14 cellular contexts compared by ENCODE assay signal in the genomic region with DNA sequence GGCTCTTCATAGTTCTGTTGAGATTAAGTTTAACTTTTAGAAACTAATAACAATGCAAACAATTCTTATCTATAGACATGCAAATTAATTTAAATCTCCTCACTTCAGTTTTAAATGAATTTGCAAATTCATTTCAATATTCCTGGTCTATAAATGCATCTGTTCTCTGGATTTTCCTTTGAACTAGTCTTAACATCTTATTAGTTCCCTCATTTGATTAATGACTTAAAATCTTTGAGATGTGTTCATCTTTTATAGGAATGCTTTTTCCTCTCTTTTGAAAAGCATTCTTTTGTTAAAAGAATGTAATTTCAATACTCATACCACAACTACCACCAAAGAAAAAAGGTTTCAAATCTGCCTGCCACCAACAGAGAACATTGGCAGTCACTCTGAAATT.
A peak's percentile ranks its signal among the peaks of the same experiment; 100 is the strongest.
DNase-seq lines count a peak whose midpoint lies in the region; ATAC-seq and TF ChIP-seq lines count a peak whose summit lies in the region.
"Had no signal": no experiment of that assay in that cellular context is flagged by ENCODE, and none has a peak within 500 bp of the region (broad histone marks: within the 10 kb centered on the region; RNA-seq: fewer than 3 reads in every experiment).

No MANE protein-coding gene starts in this region.

- H3K9me3 Mint-ChIP-seq in WTC11 (peaks cover 24% of the 10 kb centered on the region), mesothelial cell of epicardium (no peaks in the 10 kb centered on the region)

- H2BK5ac ChIP-seq in mesendoderm (ENCODE audit: low read length), result no peak overlapping the region

- ATAC-seq in WTC11, result no peak
- ATAC-seq: HCT116 had no signal

- H3K27ac ChIP-seq in HUES6 (ENCODE audit: low read depth, low read length) (peak overlapping the region; percentile 63), mesendoderm (ENCODE audit: low read depth, low read length) (no peak overlapping the region)
- H3K27ac ChIP-seq in effector memory CD4-positive, alpha-beta T cell (ENCODE audit: insufficient read depth, low read length, poor library complexity, severe bottlenecking), result no peak overlapping the region

- peaks cover 71% of the 10 kb centered on the region for H3K36me3 ChIP-seq in HUES6 (ENCODE audit: control insufficient read depth, insufficient read depth, low read length)
- no peaks in the 10 kb centered on the region for H3K36me3 ChIP-seq in mesendoderm (ENCODE audit: control insufficient read depth, insufficient read depth, low read length)
- H3K36me3 ChIP-seq in effector memory CD4-positive, alpha-beta T cell (ENCODE audit: control insufficient read depth, insufficient read depth, low read length), result no peaks in the 10 kb centered on the region

- H4K5ac ChIP-seq in mesendoderm (ENCODE audit: low read length), result no peak overlapping the region

- H3K56ac ChIP-seq in mesendoderm (ENCODE audit: low read length), result no peak overlapping the region

- H3K23ac ChIP-seq in mesendoderm (ENCODE audit: low read length), result no peak overlapping the region

- H3K27me3 Mint-ChIP-seq in WTC11 (ENCODE audit: low read depth) (peaks cover 3% of the 10 kb centered on the region), mesothelial cell of epicardium (ENCODE audit: low read depth) (no peaks in the 10 kb centered on the region)
- H3K27me3 Mint-ChIP-seq: CD4-positive, alpha-beta memory T cell had no signal

- no peaks in the 10 kb centered on the region for H3K27me3 ChIP-seq in HUES6 (ENCODE audit: control insufficient read depth, insufficient read depth, low read length)
- no peaks in the 10 kb centered on the region for H3K27me3 ChIP-seq in mesendoderm (ENCODE audit: insufficient read depth, low read length, poor library complexity)
- no peaks in the 10 kb centered on the region for H3K27me3 ChIP-seq in effector memory CD4-positive, alpha-beta T cell (replicated peaks; ENCODE audit: control insufficient read depth, insufficient read depth, low read length, poor library complexity, severe bottlenecking)

- no peak overlapping the region for H3K4me2 ChIP-seq in mesendoderm (ENCODE audit: low read length)

- H3K79me2 ChIP-seq in mesendoderm (ENCODE audit: control insufficient read depth, insufficient read depth, low read length), result no peaks in the 10 kb centered on the region

- H3K18ac ChIP-seq in mesendoderm (ENCODE audit: low read length), result peak overlapping the region; percentile 31

- 0 out of 2 replicates have a peak, but pooled peaks cover 2% of the 10 kb centered on the region for H3K9me3 ChIP-seq in HUES6 (ENCODE audit: control insufficient read depth, insufficient read depth, low read depth, low read length)
- no peaks in the 10 kb centered on the region for H3K9me3 ChIP-seq in effector memory CD4-positive, alpha-beta T cell (ENCODE audit: control insufficient read depth, low read length)

- H2AK5ac ChIP-seq in mesendoderm (ENCODE audit: low read length), result no peak overlapping the region

- peaks cover 48% of the 10 kb centered on the region for H3K4me1 ChIP-seq in HUES6 (ENCODE audit: control insufficient read depth, insufficient read depth, low read length)
- H3K4me1 ChIP-seq in mesendoderm (ENCODE audit: control insufficient read depth, low read depth, low read length), result peaks cover 10% of the 10 kb centered on the region
- no peaks in the 10 kb centered on the region for H3K4me1 ChIP-seq in effector memory CD4-positive, alpha-beta T cell (ENCODE audit: control insufficient read depth, insufficient read depth, low read length, poor library complexity, severe bottlenecking)

- H3K9ac ChIP-seq in HUES6 (ENCODE audit: low read length) (no peak overlapping the region), mesendoderm (ENCODE audit: low read length) (no peak overlapping the region)

- DNase-seq in WTC11 (ENCODE audit: low spot score), result no peak
- DNase-seq in mesendoderm, result no peak
- no peak for DNase-seq in effector memory CD4-positive, alpha-beta T cell
- DNase-seq in mesothelial cell of epicardium (ENCODE audit: low spot score in 2 of 2, unreplicated experiment in 2 of 2), result no peak
- DNase-seq in NCI-H2227 (lab: John Stamatoyannopoulos, UW; ENCODE audit: unreplicated experiment), result no peak
- DNase-seq: C1 segment of cervical spinal cord; Calu3; CD4-positive, alpha-beta memory T cell; COR-L47; DND-41; H9; HFFc6 had no signal

- H3K4ac ChIP-seq in mesendoderm (ENCODE audit: low read depth, low read length), result no peak overlapping the region

- no peak for TF ChIP-seq CTCF in WTC11 (IDR thresholded peaks at IDR 0.05)
- TF ChIP-seq CTCF in mesothelial cell of epicardium (IDR thresholded peaks at IDR 0.05; ENCODE audit: unreplicated experiment), result no peak

- no peak overlapping the region for H2BK120ac ChIP-seq in mesendoderm (ENCODE audit: low read depth, low read length)

- H3K36me3 Mint-ChIP-seq in WTC11 (peaks cover 43% of the 10 kb centered on the region), mesothelial cell of epicardium (no peaks in the 10 kb centered on the region)
- H3K36me3 Mint-ChIP-seq: CD4-positive, alpha-beta memory T cell had no signal

- H4K8ac ChIP-seq in mesendoderm (ENCODE audit: low read depth, low read length), result no peak overlapping the region

- no peak overlapping the region for H3K4me3 Mint-ChIP-seq in WTC11
- no peak overlapping the region for H3K4me3 Mint-ChIP-seq in mesothelial cell of epicardium
- H3K4me3 Mint-ChIP-seq: CD4-positive, alpha-beta memory T cell; H9; HFFc6 had no signal

- POLR2A ChIA-PET in WTC11 (lab: Charles Lee), result no interaction called here

- H3K27ac Mint-ChIP-seq in WTC11 (0 out of 2 replicates have a peak overlapping the region, but pooled peaks have one; percentile 20), mesothelial cell of epicardium (no peak overlapping the region)
- H3K27ac Mint-ChIP-seq: CD4-positive, alpha-beta memory T cell; H9; HFFc6 had no signal

- H3K79me1 ChIP-seq in mesendoderm (ENCODE audit: low read length), result no peaks in the 10 kb centered on the region

- H2BK15ac ChIP-seq in mesendoderm (replicated peaks; ENCODE audit: low read depth), result no peak overlapping the region

- H3K4me3 ChIP-seq in HUES6 (ENCODE audit: low read depth, low read length), result no peak overlapping the region
- H3K4me3 ChIP-seq in mesendoderm (ENCODE audit: low read length), result no peak overlapping the region
- H3K4me3 ChIP-seq in effector memory CD4-positive, alpha-beta T cell (ENCODE audit: insufficient read depth, low read depth, low read length, poor library complexity, severe bottlenecking), result no peak overlapping the region

- H3K4me1 Mint-ChIP-seq in WTC11 (peaks cover 10% of the 10 kb centered on the region), mesothelial cell of epicardium (peaks cover 3% of the 10 kb centered on the region)
- H3K4me1 Mint-ChIP-seq: CD4-positive, alpha-beta memory T cell had no signal

- CTCF ChIA-PET in WTC11 (lab: Charles Lee), result no interaction called here

TF ChIP-seq in WTC11, 78 proteins besides CTCF, POLR2A, EP300 and RAD21 (continues in another document):
- TF ChIP-seq, protein P1, sequence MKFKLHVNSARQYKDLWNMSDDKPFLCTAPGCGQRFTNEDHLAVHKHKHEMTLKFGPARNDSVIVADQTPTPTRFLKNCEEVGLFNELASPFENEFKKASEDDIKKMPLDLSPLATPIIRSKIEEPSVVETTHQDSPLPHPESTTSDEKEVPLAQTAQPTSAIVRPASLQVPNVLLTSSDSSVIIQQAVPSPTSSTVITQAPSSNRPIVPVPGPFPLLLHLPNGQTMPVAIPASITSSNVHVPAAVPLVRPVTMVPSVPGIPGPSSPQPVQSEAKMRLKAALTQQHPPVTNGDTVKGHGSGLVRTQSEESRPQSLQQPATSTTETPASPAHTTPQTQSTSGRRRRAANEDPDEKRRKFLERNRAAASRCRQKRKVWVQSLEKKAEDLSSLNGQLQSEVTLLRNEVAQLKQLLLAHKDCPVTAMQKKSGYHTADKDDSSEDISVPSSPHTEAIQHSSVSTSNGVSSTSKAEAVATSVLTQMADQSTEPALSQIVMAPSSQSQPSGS (CRISPR knock-in tag; IDR thresholded peaks at IDR 0.05; ENCODE audit: borderline replicate concordance, low read depth), result no peak
- TF ChIP-seq GABPB1 (CRISPR knock-in tag; IDR thresholded peaks at IDR 0.05) (no peak), MXD4 (CRISPR knock-in tag; IDR thresholded peaks at IDR 0.05; ENCODE audit: borderline replicate concordance) (no peak), TCF7 (CRISPR knock-in tag; IDR thresholded peaks at IDR 0.05; ENCODE audit: low read depth) (no peak), ETV6 (CRISPR knock-in tag; IDR thresholded peaks at IDR 0.05) (no peak), CREM (CRISPR knock-in tag; IDR thresholded peaks at IDR 0.05) (no peak), ESRRA (CRISPR knock-in tag; IDR thresholded peaks at IDR 0.05; ENCODE audit: borderline replicate concordance) (no peak), SMAD4 (CRISPR knock-in tag; IDR thresholded peaks at IDR 0.05) (no peak), SP1 (CRISPR knock-in tag; conservative IDR thresholded peaks at IDR 0.05) (no peak), HMGA2 (CRISPR knock-in tag; IDR thresholded peaks at IDR 0.05) (no peak), SMAD3 (CRISPR knock-in tag; IDR thresholded peaks at IDR 0.05; ENCODE audit: borderline replicate concordance) (no peak)
- TF ChIP-seq, protein P2, sequence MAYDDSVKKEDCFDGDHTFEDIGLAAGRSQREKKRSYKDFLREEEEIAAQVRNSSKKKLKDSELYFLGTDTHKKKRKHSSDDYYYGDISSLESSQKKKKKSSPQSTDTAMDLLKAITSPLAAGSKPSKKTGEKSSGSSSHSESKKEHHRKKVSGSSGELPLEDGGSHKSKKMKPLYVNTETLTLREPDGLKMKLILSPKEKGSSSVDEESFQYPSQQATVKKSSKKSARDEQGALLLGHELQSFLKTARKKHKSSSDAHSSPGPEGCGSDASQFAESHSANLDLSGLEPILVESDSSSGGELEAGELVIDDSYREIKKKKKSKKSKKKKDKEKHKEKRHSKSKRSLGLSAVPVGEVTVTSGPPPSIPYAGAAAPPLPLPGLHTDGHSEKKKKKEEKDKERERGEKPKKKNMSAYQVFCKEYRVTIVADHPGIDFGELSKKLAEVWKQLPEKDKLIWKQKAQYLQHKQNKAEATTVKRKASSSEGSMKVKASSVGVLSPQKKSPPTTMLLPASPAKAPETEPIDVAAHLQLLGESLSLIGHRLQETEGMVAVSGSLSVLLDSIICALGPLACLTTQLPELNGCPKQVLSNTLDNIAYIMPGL (CRISPR knock-in tag; IDR thresholded peaks at IDR 0.05), result no peak
